15 cellular contexts compared by ENCODE assay signal in genomic region chr19:2214253-2214652, GRCh38. TPM values are rescaled to one million over a fixed set of nuclear protein-coding genes. Genes with fewer than 3 reads are reported as not detected.
"Had no signal": no experiment of that assay in that cellular context is flagged by ENCODE, and none has a peak within 500 bp of the region (broad histone marks: within the 10 kb centered on the region; RNA-seq: fewer than 3 reads in every experiment).

No MANE protein-coding gene starts in this region.

- DNase-seq: activated CD4-positive, alpha-beta memory T cell treated with anti-CD3 and anti-CD28 coated beads for 36 hours; activated gamma-delta T cell treated with Interleukin-2 at 50 U/mL for 16 hours; activated naive CD8-positive, alpha-beta T cell treated with anti-CD3 and anti-CD28 coated beads for 36 hours; activated T-cell treated with anti-CD3 and anti-CD28 coated beads, Interleukin-2, amount 50 U/mL, for 48 hours; effector CD8-positive, alpha-beta T cell; naive B cell; stimulated activated CD4-positive, alpha-beta T cell treated with anti-CD3 and anti-CD28 coated beads, Interleukin-2, amount 100 ng/mL, for 48 hours; stimulated activated naive CD8-positive, alpha-beta T cell treated with anti-CD3 and anti-CD28 coated beads, Interleukin-15, Interleukin-2, amounts not matched to agents 100 U/mL and 50 U/mL, for 24 hours; thyroid gland had no signal

- H3K9me3 Mint-ChIP-seq: activated CD4-positive, alpha-beta memory T cell treated with anti-CD3 and anti-CD28 coated beads for 36 hours; activated naive CD8-positive, alpha-beta T cell treated with anti-CD3 and anti-CD28 coated beads for 36 hours; mesothelial cell of epicardium; naive B cell; T-helper 2 cell treated with Interferon-gamma antibody and Interleukin-4, amounts not matched to agents 5 μg/mL and 100 μg/mL, for 36 hours had no signal

- H3K27ac ChIP-seq: psoas muscle, thyroid gland had no signal

- ATAC-seq: stimulated activated naive CD8-positive, alpha-beta T cell treated with anti-CD3 and anti-CD28 coated beads, Interleukin-15, Interleukin-2, amounts not matched to agents 100 U/mL and 50 U/mL, for 24 hours had no signal

- H3K4me3 Mint-ChIP-seq: activated CD4-positive, alpha-beta memory T cell treated with anti-CD3 and anti-CD28 coated beads for 36 hours; activated naive CD8-positive, alpha-beta T cell treated with anti-CD3 and anti-CD28 coated beads for 36 hours; mesothelial cell of epicardium; naive B cell; T-helper 2 cell treated with Interferon-gamma antibody and Interleukin-4, amounts not matched to agents 5 μg/mL and 100 μg/mL, for 36 hours had no signal

- H3K27me3 Mint-ChIP-seq: activated CD4-positive, alpha-beta memory T cell treated with anti-CD3 and anti-CD28 coated beads for 36 hours; activated naive CD8-positive, alpha-beta T cell treated with anti-CD3 and anti-CD28 coated beads for 36 hours; naive B cell had no signal

- H3K4me3 ChIP-seq: psoas muscle, thyroid gland had no signal

- H3K4me1 Mint-ChIP-seq: mesothelial cell of epicardium had no signal

- H3K4me1 ChIP-seq: psoas muscle, thyroid gland had no signal

- H3K27me3 ChIP-seq: thyroid gland had no signal

- H3K9me3 ChIP-seq: psoas muscle, thyroid gland had no signal

- H3K27ac Mint-ChIP-seq: activated naive CD8-positive, alpha-beta T cell treated with anti-CD3 and anti-CD28 coated beads for 36 hours; mesothelial cell of epicardium; T-helper 2 cell treated with Interferon-gamma antibody and Interleukin-4, amounts not matched to agents 5 μg/mL and 100 μg/mL, for 36 hours had no signal

RNA-seq across cellular contexts. Expression of gene AMH, which starts 34.9 kb away (rescaled TPM):
- total RNA-seq: kidney epithelial cell had no signal

RNA-seq across cellular contexts. Expression of gene JSRP1, which starts 42.0 kb away (rescaled TPM):
- total RNA-seq: lower leg skin, sciatic nerve, thyroid gland had no signal
